Comparison of ENCODE assay signal across 8 cellular contexts in the genomic region with DNA sequence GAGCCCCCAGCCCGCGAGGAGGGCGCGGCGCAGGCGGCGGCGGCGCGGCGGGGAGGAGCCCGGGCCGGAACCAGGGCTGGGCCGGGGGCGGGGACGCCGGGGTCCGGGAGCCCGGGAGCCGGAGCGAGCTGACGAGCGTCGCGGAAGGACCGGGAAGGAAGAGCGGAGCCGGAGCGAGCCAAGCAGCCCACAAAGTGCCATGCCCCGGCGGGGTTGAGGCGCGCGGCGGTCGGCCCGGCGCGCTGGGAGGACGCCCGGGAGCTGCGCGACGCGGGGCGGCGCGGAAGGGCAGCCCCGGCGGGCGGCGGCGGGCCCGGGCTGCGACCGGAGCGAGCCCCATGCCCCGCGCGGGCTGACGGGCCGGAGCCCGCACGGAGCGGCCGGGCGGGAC. TPM values are rescaled to one million over a fixed set of nuclear protein-coding genes. Genes with fewer than 3 reads are reported as not detected.
DNase-seq lines count a peak whose midpoint lies in the region; ATAC-seq and TF ChIP-seq lines count a peak whose summit lies in the region.

No MANE protein-coding gene starts in this region.

- H3K4me3 ChIP-seq in HL-60 (replicated peaks; ENCODE audit: insufficient read depth, low read length) (peak overlapping the region; percentile 83), iPS-11a (ENCODE audit: low read depth, low read length) (peak overlapping the region; percentile 30)

- ATAC-seq in GM21423 (IDR thresholded peaks at IDR 0.05; ENCODE audit: unreplicated experiment), result peak; percentile 24

- peaks cover 14% of the 10 kb centered on the region for H3K4me1 Mint-ChIP-seq in activated naive CD8-positive, alpha-beta T cell treated with anti-CD3 and anti-CD28 coated beads for 36 hours

- no peak overlapping the region for H3K4me3 Mint-ChIP-seq in activated naive CD8-positive, alpha-beta T cell treated with anti-CD3 and anti-CD28 coated beads for 36 hours

- H3K36me3 Mint-ChIP-seq in activated naive CD8-positive, alpha-beta T cell treated with anti-CD3 and anti-CD28 coated beads for 36 hours, result peaks cover 2% of the 10 kb centered on the region

- peaks cover 15% of the 10 kb centered on the region for H3K27me3 Mint-ChIP-seq in activated naive CD8-positive, alpha-beta T cell treated with anti-CD3 and anti-CD28 coated beads for 36 hours

- H3K27ac Mint-ChIP-seq in activated naive CD8-positive, alpha-beta T cell treated with anti-CD3 and anti-CD28 coated beads for 36 hours, result no peak overlapping the region

- peak; percentile 15 for TF ChIP-seq POLR2A in GM10847 (IDR thresholded peaks at IDR 0.05; ENCODE audit: extremely low read depth, insufficient read length)

- peak in 1 of 2 experiments; percentile 46 for DNase-seq in HL-60 (ENCODE audit: low read depth in 1 of 2, low spot score in 1 of 2)
- DNase-seq in activated naive CD8-positive, alpha-beta T cell treated with anti-CD3 and anti-CD28 coated beads for 36 hours, result peak; percentile 62
- peak; percentile 43 for DNase-seq in stimulated activated CD4-positive, alpha-beta T cell treated with anti-CD3 and anti-CD28 coated beads, Interleukin-4, amount 100 ng/mL, for 24 hours
- no peak for DNase-seq in mesenteric fat pad (ENCODE audit: low spot score)
- no peak for DNase-seq in ureter (ENCODE audit: low spot score)

- H3K27ac ChIP-seq in HL-60 (replicated peaks), result no peak overlapping the region

- no peaks in the 10 kb centered on the region for H3K9me3 Mint-ChIP-seq in activated naive CD8-positive, alpha-beta T cell treated with anti-CD3 and anti-CD28 coated beads for 36 hours

- no peak for TF ChIP-seq CTCF in HL-60 (IDR thresholded peaks at IDR 0.05; ENCODE audit: insufficient read depth, low read length)

- peaks cover 4% of the 10 kb centered on the region for H3K27me3 ChIP-seq in HL-60 (ENCODE audit: insufficient read depth, poor library complexity, severe bottlenecking)

RNA-seq across cellular contexts. Expression of gene FOXP4, which starts 0.3 kb away (rescaled TPM):
- 10 to 100 TPM; 11.1 to 11.3 TPM for total RNA-seq in activated naive CD8-positive, alpha-beta T cell treated with anti-CD3 and anti-CD28 coated beads for 36 hours
- 21.4 TPM for total RNA-seq in mesenteric fat pad
- 25.1 TPM for total RNA-seq in ureter

Comparison
In these comparisons a context has a peak if more than half of its experiments do, and no peak if none do; other contexts are left out.
1. DNase-seq: peak in activated naive CD8-positive, alpha-beta T cell treated with anti-CD3 and anti-CD28 coated beads for 36 hours (single experiment) and stimulated activated CD4-positive, alpha-beta T cell treated with anti-CD3 and anti-CD28 coated beads, Interleukin-4, amount 100 ng/mL, for 24 hours (single experiment); none in mesenteric fat pad (single experiment) and ureter (single experiment).